31 cellular contexts compared by ENCODE assay signal in genomic region chr12:18084080-18084479, GRCh38. TPM values are rescaled to one million over a fixed set of nuclear protein-coding genes. Genes with fewer than 3 reads are reported as not detected.
"Had no signal": no experiment of that assay in that cellular context is flagged by ENCODE, and none has a peak within 500 bp of the region (broad histone marks: within the 10 kb centered on the region; RNA-seq: fewer than 3 reads in every experiment).

No MANE protein-coding gene starts in this region.

- H3K4me3 ChIP-seq: adrenal gland, ascending aorta, body of pancreas, breast epithelium, cardiac muscle cell had no signal

- H3K9me3 ChIP-seq: adrenal gland, ascending aorta, body of pancreas, breast epithelium had no signal

- H3K27ac ChIP-seq: adrenal gland, ascending aorta, body of pancreas, brain microvascular endothelial cell, breast epithelium, cardiac muscle cell had no signal

- H3K36me3 ChIP-seq: adrenal gland, ascending aorta, brain microvascular endothelial cell, breast epithelium, cardiac muscle cell had no signal

- ATAC-seq: activated naive CD4-positive, alpha-beta T cell treated with anti-CD3 and anti-CD28 coated beads, Interleukin-2, amount 50 U/mL, for 72 hours; activated naive CD8-positive, alpha-beta T cell treated with anti-CD3 and anti-CD28 coated beads, Interleukin-2, amount 50 U/mL, for 24 hours; activated T-cell treated with anti-CD3 and anti-CD28 coated beads, Interleukin-2, amount 50 U/mL, for 4 hours; activated T-cell treated with anti-CD3 and anti-CD28 coated beads, Interleukin-2, amount 50 U/mL, for 72 hours; activated T-helper 17 cell treated with anti-CD3 and anti-CD28 coated beads, Interleukin-2, amount 50 U/mL, for 72 hours; body of pancreas had no signal

- H3K27me3 ChIP-seq: adrenal gland, ascending aorta, body of pancreas, brain microvascular endothelial cell, breast epithelium, cardiac muscle cell had no signal

- DNase-seq: activated effector memory CD4-positive, alpha-beta T cell treated with anti-CD3 and anti-CD28 coated beads, Interleukin-2, amount 50 U/mL, for 16 hours; activated effector memory CD4-positive, alpha-beta T cell treated with Interleukin-2 at 50 U/mL for 16 hours; activated gamma-delta T cell; activated gamma-delta T cell treated with Interleukin-2 at 50 U/mL for 16 hours; activated naive CD4-positive, alpha-beta T cell; activated naive CD4-positive, alpha-beta T cell treated with anti-CD3 and anti-CD28 coated beads for 36 hours; activated naive CD4-positive, alpha-beta T cell treated with anti-CD3 and anti-CD28 coated beads, Interleukin-2, amount 10 ng/mL, durations not matched to agents 7 days and 5 days; activated naive CD4-positive, alpha-beta T cell treated with anti-CD3 and anti-CD28 coated beads, Interleukin-2, amount 50 U/mL, for 16 hours; activated naive CD4-positive, alpha-beta T cell treated with Interleukin-2 at 50 U/mL for 16 hours; activated naive CD8-positive, alpha-beta T cell treated with anti-CD3 and anti-CD28 coated beads for 36 hours; activated naive CD8-positive, alpha-beta T cell treated with anti-CD3 and anti-CD28 coated beads, Interleukin-2, amount 10 ng/mL, durations not matched to agents 7 days and 5 days; activated naive CD8-positive, alpha-beta T cell treated with anti-CD3 and anti-CD28 coated beads, Interleukin-2, amount 50 U/mL, for 24 hours; activated T-cell treated with anti-CD3 and anti-CD28 coated beads, Interleukin-2, amount 50 U/mL, for 24 hours; activated T-cell treated with anti-CD3 and anti-CD28 coated beads, Interleukin-2, amount 50 U/mL, for 4 hours; activated T-cell treated with anti-CD3 and anti-CD28 coated beads, Interleukin-2, amount 50 U/mL, for 48 hours; activated T-cell treated with anti-CD3 and anti-CD28 coated beads, Interleukin-2, amount 50 U/mL, for 72 hours; adrenal gland; amniotic stem cell; amygdala; anterior cingulate cortex; aorta; body of pancreas; brain microvascular endothelial cell; caudate nucleus; central memory CD4-positive, alpha-beta T cell; cerebellar nuclear complex had no signal

RNA-seq across cellular contexts. Expression of gene RERGL, which starts 5.9 kb away (rescaled TPM):
- polyA plus RNA-seq: cardiac muscle cell had no signal
